Comparison of ENCODE assay signal across 13 cellular contexts in the genomic region with DNA sequence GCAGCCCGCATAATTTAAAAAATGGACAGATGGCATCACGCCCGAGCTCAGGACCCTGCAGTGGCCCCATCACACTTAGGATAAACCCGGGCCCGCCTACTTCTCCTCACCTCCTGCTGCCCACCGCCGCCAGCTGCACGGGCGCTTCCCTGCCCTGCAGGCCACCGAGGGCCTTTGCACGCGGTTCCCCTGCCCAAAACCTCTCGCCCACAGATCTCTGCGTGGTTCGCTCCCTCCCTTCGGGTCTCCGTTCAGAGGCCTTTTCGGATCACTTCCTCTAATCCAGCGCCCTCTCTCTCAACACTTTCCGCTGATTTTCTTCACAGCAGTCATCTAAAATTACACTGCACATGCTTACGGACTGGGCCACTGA. TPM values are rescaled to one million over a fixed set of nuclear protein-coding genes. Genes with fewer than 3 reads are reported as not detected.
DNase-seq lines count a peak whose midpoint lies in the region; ATAC-seq and TF ChIP-seq lines count a peak whose summit lies in the region.
"Had no signal": no experiment of that assay in that cellular context is flagged by ENCODE, and none has a peak within 500 bp of the region (broad histone marks: within the 10 kb centered on the region; RNA-seq: fewer than 3 reads in every experiment).

No MANE protein-coding gene starts in this region.

- H3K27ac ChIP-seq in dorsolateral prefrontal cortex = peak overlapping the region in 32 of 59 donors; percentile 1 to 90 (median 58)
- H3K27ac ChIP-seq: gastrocnemius medialis, ovary, SJCRH30 had no signal

- H3K27ac Mint-ChIP-seq in activated T-cell treated with anti-CD3 and anti-CD28 coated beads, Interleukin-2, amount 50 U/mL, for 72 hours = no peak overlapping the region
- no peak overlapping the region for H3K27ac Mint-ChIP-seq in stimulated activated memory B cell treated with anti-CD40 and anti-IgM and Interleukin-4, amounts not matched to agents 10 μg/mL and 1 μg/mL and 100 μg/mL, for 72 hours

- peaks cover 25% of the 10 kb centered on the region for H3K4me1 Mint-ChIP-seq in activated T-cell treated with anti-CD3 and anti-CD28 coated beads, Interleukin-2, amount 50 U/mL, for 72 hours (ENCODE audit: low read depth)
- peaks cover 32% of the 10 kb centered on the region for H3K4me1 Mint-ChIP-seq in stimulated activated memory B cell treated with anti-CD40 and anti-IgM and Interleukin-4, amounts not matched to agents 10 μg/mL and 1 μg/mL and 100 μg/mL, for 72 hours

- peaks cover 72% of the 10 kb centered on the region for H3K27me3 Mint-ChIP-seq in activated T-cell treated with anti-CD3 and anti-CD28 coated beads, Interleukin-2, amount 50 U/mL, for 72 hours (ENCODE audit: low read depth)
- peaks cover 89% of the 10 kb centered on the region for H3K27me3 Mint-ChIP-seq in stimulated activated memory B cell treated with anti-CD40 and anti-IgM and Interleukin-4, amounts not matched to agents 10 μg/mL and 1 μg/mL and 100 μg/mL, for 72 hours

- peak in 1 of 2 donors; percentile 19 for ATAC-seq in activated T-cell treated with anti-CD3 and anti-CD28 coated beads, Interleukin-2, amount 50 U/mL, for 72 hours (replicated peaks in 1 of 2)
- peak; percentile 56 for ATAC-seq in stimulated activated memory B cell treated with anti-CD40 and anti-IgM and Interleukin-4, amounts not matched to agents 10 μg/mL and 1 μg/mL and 100 μg/mL, for 72 hours
- no peak for ATAC-seq in GM19023 (IDR thresholded peaks at IDR 0.05; ENCODE audit: unreplicated experiment)
- no peak for ATAC-seq in HG03280 (IDR thresholded peaks at IDR 0.05; ENCODE audit: unreplicated experiment)
- ATAC-seq: gastrocnemius medialis had no signal

- peak overlapping the region in 28 of 59 donors; percentile 2 to 67 (median 56) for H3K4me3 ChIP-seq in dorsolateral prefrontal cortex
- H3K4me3 ChIP-seq: ovary, SJCRH30 had no signal

- no peak for DNase-seq in activated T-cell treated with anti-CD3 and anti-CD28 coated beads, Interleukin-2, amount 50 U/mL, for 72 hours
- no peak for DNase-seq in activated T-cell treated with anti-CD3 and anti-CD28 coated beads, Interleukin-2, amount 50 U/mL, for 48 hours
- DNase-seq in NAMALWA (ENCODE audit: low spot score) (peak; percentile 43), dorsolateral prefrontal cortex (peak in 1 of 10 donors; percentile 19), C1 segment of cervical spinal cord (lab: John Stamatoyannopoulos, UW) (no peak)
- DNase-seq: effector CD4-positive, alpha-beta T cell; gastrocnemius medialis; ovary had no signal

- intact Hi-C loops in dorsolateral prefrontal cortex (cut with DNase I) = no loop called here

- H3K36me3 Mint-ChIP-seq in activated T-cell treated with anti-CD3 and anti-CD28 coated beads, Interleukin-2, amount 50 U/mL, for 72 hours (ENCODE audit: insufficient read depth in 2 of 2) = peaks cover 5 to 6% of the 10 kb centered on the region in 2 donors
- peaks cover 5% of the 10 kb centered on the region for H3K36me3 Mint-ChIP-seq in stimulated activated memory B cell treated with anti-CD40 and anti-IgM and Interleukin-4, amounts not matched to agents 10 μg/mL and 1 μg/mL and 100 μg/mL, for 72 hours

- TF ChIP-seq CTCF in dorsolateral prefrontal cortex (IDR thresholded peaks at IDR 0.05 in 54 of 56, conservative IDR thresholded peaks at IDR 0.05 in 2 of 56; ENCODE audit: low read depth in 1 of 56, partially characterized antibody in 56 of 56) = no peak

- H3K9me3 Mint-ChIP-seq in activated T-cell treated with anti-CD3 and anti-CD28 coated beads, Interleukin-2, amount 50 U/mL, for 72 hours = peaks cover 0 to 2% of the 10 kb centered on the region in 2 donors
- no peaks in the 10 kb centered on the region for H3K9me3 Mint-ChIP-seq in stimulated activated memory B cell treated with anti-CD40 and anti-IgM and Interleukin-4, amounts not matched to agents 10 μg/mL and 1 μg/mL and 100 μg/mL, for 72 hours

- peak overlapping the region; percentile 34 to 78 for H3K4me3 Mint-ChIP-seq in activated T-cell treated with anti-CD3 and anti-CD28 coated beads, Interleukin-2, amount 50 U/mL, for 72 hours
- H3K4me3 Mint-ChIP-seq in stimulated activated memory B cell treated with anti-CD40 and anti-IgM and Interleukin-4, amounts not matched to agents 10 μg/mL and 1 μg/mL and 100 μg/mL, for 72 hours = peak overlapping the region; percentile 45

- H3K27me3 ChIP-seq in dorsolateral prefrontal cortex = peaks cover 0 to 48% (median 0%) of the 10 kb centered on the region in 45 donors
- H3K27me3 ChIP-seq: ovary, SJCRH30 had no signal

RNA-seq across cellular contexts. Expression of a gene that starts 1.8 kb away (rescaled TPM):
- under 1 TPM in 1 of 2 donors, not detected in 1; 0.17 TPM for total RNA-seq in activated T-cell treated with anti-CD3 and anti-CD28 coated beads, Interleukin-2, amount 50 U/mL, for 72 hours
- total RNA-seq in dorsolateral prefrontal cortex = 10 to 100 TPM; 24.3 to 47.1 (median 34.5) TPM
- total RNA-seq: gastrocnemius medialis, ovary, SJCRH30 had no signal

RNA-seq across cellular contexts. Expression of a gene that starts 20.1 kb away (rescaled TPM):
- total RNA-seq in activated T-cell treated with anti-CD3 and anti-CD28 coated beads, Interleukin-2, amount 50 U/mL, for 72 hours = 10 to 100 TPM; 19.5 to 20.3 TPM
- total RNA-seq in dorsolateral prefrontal cortex = 10 to 100 TPM; 25.1 to 48.5 (median 36.7) TPM

RNA-seq across cellular contexts. Expression of a gene that starts 23.2 kb away (rescaled TPM):
- total RNA-seq in activated T-cell treated with anti-CD3 and anti-CD28 coated beads, Interleukin-2, amount 50 U/mL, for 72 hours = not detected
- total RNA-seq in dorsolateral prefrontal cortex = under 1 TPM in 1 of 120 experiments, not detected in 119; 0.57 TPM
- total RNA-seq: gastrocnemius medialis, liver, ovary, SJCRH30 had no signal

RNA-seq across cellular contexts. Expression of a gene that starts 33.7 kb away (rescaled TPM):
- 100 to 1,000 TPM; 192 to 223 TPM for total RNA-seq in activated T-cell treated with anti-CD3 and anti-CD28 coated beads, Interleukin-2, amount 50 U/mL, for 72 hours
- total RNA-seq in dorsolateral prefrontal cortex = 10 to 100 TPM; 22.0 to 70.5 (median 39.8) TPM

RNA-seq across cellular contexts. Expression of a gene that starts 35.1 kb away (rescaled TPM):
- 1 to 10 TPM; 7.9 to 9.0 TPM for total RNA-seq in activated T-cell treated with anti-CD3 and anti-CD28 coated beads, Interleukin-2, amount 50 U/mL, for 72 hours
- total RNA-seq in dorsolateral prefrontal cortex = 10 to 100 TPM in 8 of 120 experiments, 1 to 10 TPM in 112; 3.1 to 14.2 (median 6.2) TPM

Comparison
In these comparisons a context has a peak if more than half of its experiments do, and no peak if none do; other contexts are left out.
1. RNA of a gene that starts 1.8 kb away (total RNA-seq): 24.3 to 47.1 TPM in dorsolateral prefrontal cortex; 0.17 TPM in activated T-cell treated with anti-CD3 and anti-CD28 coated beads, Interleukin-2, amount 50 U/mL, for 72 hours; every median in the first group is over 10 times any median in the second.